Comparison of ENCODE assay signal across 24 cellular contexts in genomic region chr1:16120411-16120810, GRCh38. TPM values are rescaled to one million over a fixed set of nuclear protein-coding genes. Genes with fewer than 3 reads are reported as not detected.
DNase-seq lines count a peak whose midpoint lies in the region; ATAC-seq and TF ChIP-seq lines count a peak whose summit lies in the region.
"Had no signal": no experiment of that assay in that cellular context is flagged by ENCODE, and none has a peak within 500 bp of the region (broad histone marks: within the 10 kb centered on the region; RNA-seq: fewer than 3 reads in every experiment).

No MANE protein-coding gene starts in this region.

- no peak overlapping the region for H2AFZ ChIP-seq in H9 (ENCODE audit: low read length)
- H2AFZ ChIP-seq: GM23248 had no signal

- TF ChIP-seq POLR2A in esophagus muscularis mucosa (IDR thresholded peaks at IDR 0.05; ENCODE audit: low read depth) (no peak), ovary (IDR thresholded peaks at IDR 0.05) (no peak)

- no peak overlapping the region for H2BK20ac ChIP-seq in H9 (ENCODE audit: low read depth, low read length, poor library complexity, severe bottlenecking)

- no peak overlapping the region for H2BK12ac ChIP-seq in H9 (ENCODE audit: insufficient read length, low read depth, low read length)

- H3K9me3 ChIP-seq in H9 (ENCODE audit: control insufficient read depth, low read depth, low read length) (no peaks in the 10 kb centered on the region), Panc1 (ENCODE audit: control insufficient read depth, insufficient read depth, low read depth, low read length) (no peaks in the 10 kb centered on the region), esophagus muscularis mucosa (no peaks in the 10 kb centered on the region), ovary (no peaks in the 10 kb centered on the region)
- H3K9me3 ChIP-seq: testis had no signal

- H2BK5ac ChIP-seq in H9 (ENCODE audit: insufficient read length, low read length) (no peak overlapping the region), mesendoderm (ENCODE audit: low read length) (no peak overlapping the region)

- H3K4me1 ChIP-seq in H9 (ENCODE audit: insufficient read depth, low read length), result peaks cover 10% of the 10 kb centered on the region; the same call in 1 of the 2 replicates
- peaks cover 64% of the 10 kb centered on the region for H3K4me1 ChIP-seq in Panc1 (ENCODE audit: control insufficient read depth, insufficient read depth, low read length)
- H3K4me1 ChIP-seq in mesendoderm (ENCODE audit: control insufficient read depth, low read depth, low read length), result peaks cover 13% of the 10 kb centered on the region
- H3K4me1 ChIP-seq in esophagus muscularis mucosa, result peaks cover 0 to 12% (median 5%) of the 10 kb centered on the region in 4 donors
- no peaks in the 10 kb centered on the region for H3K4me1 ChIP-seq in ovary (ENCODE audit: insufficient read depth)
- H3K4me1 ChIP-seq: testis had no signal

- H2BK120ac ChIP-seq in H9 (ENCODE audit: low read depth, low read length, poor library complexity, severe bottlenecking), result no peak overlapping the region
- no peak overlapping the region for H2BK120ac ChIP-seq in mesendoderm (ENCODE audit: low read depth, low read length)

- no peak overlapping the region for H3K14ac ChIP-seq in H9 (ENCODE audit: insufficient read depth, low read length)

- intact Hi-C loops in Panc1 (cut with micrococcal nuclease; ENCODE audit: unreplicated experiment) (loop anchor here (10.0 kb wide), 1 partner anchor 64 kb away; no protein-coding TSS in a partner anchor), esophagus muscularis mucosa (cut with DNase I) (no loop called here), ovary (cut with DNase I) (no loop called here)

- peaks cover 4% of the 10 kb centered on the region; the same call in 1 of the 2 replicates for H3K36me3 ChIP-seq in Panc1 (ENCODE audit: control insufficient read depth, insufficient read depth, low read length)
- H3K36me3 ChIP-seq in mesendoderm (ENCODE audit: control insufficient read depth, insufficient read depth, low read length), result peaks cover 10% of the 10 kb centered on the region
- H3K36me3 ChIP-seq in esophagus muscularis mucosa, result peaks cover 4 to 29% (median 16%) of the 10 kb centered on the region in 4 donors
- H3K36me3 ChIP-seq in ovary, result no peaks in the 10 kb centered on the region
- H3K36me3 ChIP-seq: WERI-Rb-1 had no signal

- H3K79me2 ChIP-seq in H9 (ENCODE audit: insufficient read depth, low read length), result no peaks in the 10 kb centered on the region
- H3K79me2 ChIP-seq in mesendoderm (ENCODE audit: control insufficient read depth, insufficient read depth, low read length), result no peaks in the 10 kb centered on the region

- H4K20me1 ChIP-seq in H9 (ENCODE audit: control insufficient read depth, insufficient read depth, insufficient read length), result no peaks in the 10 kb centered on the region

- no peak overlapping the region for H3K56ac ChIP-seq in H9 (ENCODE audit: insufficient read length, low read depth, low read length)
- H3K56ac ChIP-seq in mesendoderm (ENCODE audit: low read length), result peak overlapping the region; percentile 6

- H3K9me3 Mint-ChIP-seq in H9, result no peaks in the 10 kb centered on the region; a peak in 1 of 5 replicates
- H3K9me3 Mint-ChIP-seq: activated CD4-positive, alpha-beta T cell treated with anti-CD3 and anti-CD28 coated beads, Interleukin-2, amount 10 ng/mL, durations not matched to agents 24 days and 14 days; activated naive CD8-positive, alpha-beta T cell treated with anti-CD3 and anti-CD28 coated beads, Interleukin-2, amount 50 U/mL, for 24 hours; activated T-cell treated with anti-CD3 and anti-CD28 coated beads, Interleukin-2, amount 50 U/mL, for 24 hours; CD4-positive, alpha-beta memory T cell; memory B cell had no signal

- ATAC-seq in Panc1, result peak; percentile 26
- ATAC-seq in HG02870 (IDR thresholded peaks at IDR 0.05; ENCODE audit: unreplicated experiment), result no peak
- no peak for ATAC-seq in HG02938 (IDR thresholded peaks at IDR 0.05; ENCODE audit: unreplicated experiment)
- ATAC-seq: activated naive CD8-positive, alpha-beta T cell treated with anti-CD3 and anti-CD28 coated beads, Interleukin-2, amount 50 U/mL, for 24 hours; stimulated activated naive CD8-positive, alpha-beta T cell treated with anti-CD3 and anti-CD28 coated beads, Interleukin-15, Interleukin-2, amounts not matched to agents 100 U/mL and 50 U/mL, for 24 hours had no signal

- CTCF ChIA-PET in Panc1 (lab: Charles Lee), result interaction anchor here (1.0 to 2.7 kb wide), 3 partner anchors 38 to 41 kb away, joined by 3 to 11 read pairs (median 4); no protein-coding TSS in a partner anchor

- H3K9ac ChIP-seq in H9 (ENCODE audit: extremely low read depth, insufficient read length, low read length), result no peak overlapping the region
- H3K9ac ChIP-seq in mesendoderm (ENCODE audit: low read length), result no peak overlapping the region
- H3K9ac ChIP-seq: GM23248, KMS-11 had no signal

- H4K8ac ChIP-seq in H9 (replicated peaks; ENCODE audit: insufficient read length, low read depth, low read length) (no peak overlapping the region), mesendoderm (ENCODE audit: low read depth, low read length) (no peak overlapping the region)

- H3K4me2 ChIP-seq in H9 (ENCODE audit: insufficient read depth, insufficient read length, low read length) (no peak overlapping the region), mesendoderm (ENCODE audit: low read length) (no peak overlapping the region)
- H3K4me2 ChIP-seq: KMS-11 had no signal

- H3K18ac ChIP-seq in H9 (ENCODE audit: insufficient read length, low read depth, low read length) (no peak overlapping the region), mesendoderm (ENCODE audit: low read length) (no peak overlapping the region)

- no peaks in the 10 kb centered on the region for H3K79me1 ChIP-seq in H9 (ENCODE audit: insufficient read depth, low read depth, low read length, poor library complexity, severe bottlenecking)
- no peaks in the 10 kb centered on the region for H3K79me1 ChIP-seq in mesendoderm (ENCODE audit: low read length)

- in situ Hi-C loops in Panc1 (cut with HindIII; ENCODE audit: low pct_unique_long_range_greater_than_20kb, low sequenced_read_pairs), result no loop called here

- no TSS peak for BruUV-seq in Panc1 (replicated peaks; lab: Mats Ljungman, UMichigan)

- no peak overlapping the region for H3T11ph ChIP-seq in H9 (ENCODE audit: low read length)

- POLR2A ChIA-PET in Panc1 (lab: Charles Lee), result interaction anchor here (0.7 kb wide), 1 partner anchor 40 kb away, joined by 6 read pairs; no protein-coding TSS in a partner anchor

- H3K4me3 ChIP-seq in Panc1 (ENCODE audit: low read depth in 2 of 2, low read length in 2 of 2) (no peak overlapping the region), mesendoderm (ENCODE audit: low read length) (no peak overlapping the region), esophagus muscularis mucosa (no peak overlapping the region), ovary (no peak overlapping the region)
- H3K4me3 ChIP-seq: GM23248, testis had no signal

- H3K4me3 Mint-ChIP-seq in H9, result no peak overlapping the region
- H3K4me3 Mint-ChIP-seq: activated CD4-positive, alpha-beta T cell treated with anti-CD3 and anti-CD28 coated beads, Interleukin-2, amount 10 ng/mL, durations not matched to agents 24 days and 14 days; activated naive CD8-positive, alpha-beta T cell treated with anti-CD3 and anti-CD28 coated beads, Interleukin-2, amount 50 U/mL, for 24 hours; activated T-cell treated with anti-CD3 and anti-CD28 coated beads, Interleukin-2, amount 50 U/mL, for 24 hours; CD4-positive, alpha-beta memory T cell; memory B cell had no signal

- WGBS in H9 (ENCODE audit: extremely low coverage, insufficient read length, low lambda C conversion rate), result no CpG with 5 or more reads among the region's 1 CpG
- no CpG with 5 or more reads among the region's 1 CpG for WGBS in mesendoderm (ENCODE audit: extremely low coverage, insufficient coverage, low lambda C conversion rate)
- WGBS in esophagus muscularis mucosa, result 100% methylated on average over 1 of the region's 1 CpG
- WGBS in ovary, 3 donors, result 92 to 100% (median 93%) methylated on average over 1 of the region's 1 CpG

- H2BK15ac ChIP-seq in H9 (ENCODE audit: low read depth, low read length) (no peak overlapping the region), mesendoderm (replicated peaks; ENCODE audit: low read depth) (no peak overlapping the region)

- no peak for TF ChIP-seq CTCF in H9 (conservative IDR thresholded peaks at IDR 0.05)
- TF ChIP-seq CTCF in Panc1 (IDR thresholded peaks at IDR 0.05), result no peak
- TF ChIP-seq CTCF in esophagus muscularis mucosa (IDR thresholded peaks at IDR 0.05), result no peak
- no peak for TF ChIP-seq CTCF in ovary (IDR thresholded peaks at IDR 0.05)

- TF ChIP-seq EP300 in esophagus muscularis mucosa (IDR thresholded peaks at IDR 0.05), result no peak
- no peak for TF ChIP-seq EP300 in ovary (IDR thresholded peaks at IDR 0.05)

- H3K27me3 Mint-ChIP-seq in H9 (ENCODE audit: low read depth), result peaks cover 2% of the 10 kb centered on the region; the same call in 1 of the 2 replicates
- H3K27me3 Mint-ChIP-seq: activated CD4-positive, alpha-beta T cell treated with anti-CD3 and anti-CD28 coated beads, Interleukin-2, amount 10 ng/mL, durations not matched to agents 24 days and 14 days; activated T-cell treated with anti-CD3 and anti-CD28 coated beads, Interleukin-2, amount 50 U/mL, for 24 hours had no signal

- H3K23ac ChIP-seq in H9 (ENCODE audit: insufficient read length, low read depth, low read length), result no peak overlapping the region
- H3K23ac ChIP-seq in mesendoderm (ENCODE audit: low read length), result no peak overlapping the region

- H4K91ac ChIP-seq in H9 (ENCODE audit: insufficient read length, low read depth, low read length), result no peak overlapping the region

- peaks cover 76 to 81% of the 10 kb centered on the region in 2 experiments for H3K4me1 Mint-ChIP-seq in H9

- H3K27me3 ChIP-seq in H9 (ENCODE audit: insufficient read depth, low read length), result no peaks in the 10 kb centered on the region
- no peaks in the 10 kb centered on the region for H3K27me3 ChIP-seq in Panc1 (ENCODE audit: control insufficient read depth, insufficient read depth, low read length)
- no peaks in the 10 kb centered on the region for H3K27me3 ChIP-seq in mesendoderm (ENCODE audit: insufficient read depth, low read length, poor library complexity)
- no peaks in the 10 kb centered on the region for H3K27me3 ChIP-seq in esophagus muscularis mucosa
- H3K27me3 ChIP-seq in ovary, result no peaks in the 10 kb centered on the region
- H3K27me3 ChIP-seq: testis had no signal

- H3K27ac ChIP-seq in H9 (ENCODE audit: insufficient read length, low read depth, low read length) (no peak overlapping the region), Panc1 (ENCODE audit: low read length) (peak overlapping the region; percentile 83), epithelial cell of prostate (peak overlapping the region; percentile 5), mesendoderm (ENCODE audit: low read depth, low read length) (peak overlapping the region; percentile 14), esophagus muscularis mucosa (replicated peaks in 1 of 4) (no peak overlapping the region), ovary (no peak overlapping the region)
- H3K27ac ChIP-seq: GM23248, KMS-11, testis, WERI-Rb-1 had no signal

- H3K23me2 ChIP-seq in H9 (ENCODE audit: insufficient read length, low read depth, low read length, poor library complexity, severe bottlenecking), result no peaks in the 10 kb centered on the region

- H3K36me3 Mint-ChIP-seq in H9 (ENCODE audit: insufficient read depth in 1 of 3, low read depth in 3 of 3), result peaks cover 13 to 24% (median 14%) of the 10 kb centered on the region in 3 experiments; a peak in 5 of 7 replicates
- H3K36me3 Mint-ChIP-seq: CD4-positive, alpha-beta memory T cell; memory B cell had no signal

- H2AK5ac ChIP-seq in H9 (ENCODE audit: insufficient read length, low read length) (no peak overlapping the region), mesendoderm (ENCODE audit: low read length) (peak overlapping the region; percentile 55)

- H4K5ac ChIP-seq in H9 (ENCODE audit: insufficient read length, low read depth, low read length) (no peak overlapping the region), mesendoderm (ENCODE audit: low read length) (no peak overlapping the region)

- H3K4ac ChIP-seq in H9 (ENCODE audit: low read depth, low read length) (no peak overlapping the region), mesendoderm (ENCODE audit: low read depth, low read length) (no peak overlapping the region)

- DNase-seq in H9 (peak; percentile 65), Panc1 (ENCODE audit: low read depth, low spot score) (no peak), epithelial cell of prostate (ENCODE audit: low read depth, low spot score) (no peak), mesendoderm (peak; percentile 76), esophagus muscularis mucosa (ENCODE audit: extremely low spot score) (no peak), ovary (no peak)
- DNase-seq: activated CD4-positive, alpha-beta T cell treated with anti-CD3 and anti-CD28 coated beads, Interleukin-2, amount 10 ng/mL, durations not matched to agents 24 days and 14 days; activated naive CD8-positive, alpha-beta T cell treated with anti-CD3 and anti-CD28 coated beads, Interleukin-2, amount 50 U/mL, for 24 hours; activated T-cell treated with anti-CD3 and anti-CD28 coated beads, Interleukin-2, amount 50 U/mL, for 24 hours; CD4-positive, alpha-beta memory T cell; dermis blood vessel endothelial cell; glutamatergic neuron; NCI-H2107; stimulated activated naive CD8-positive, alpha-beta T cell treated with anti-CD3 and anti-CD28 coated beads, Interleukin-15, Interleukin-2, amounts not matched to agents 100 U/mL and 50 U/mL, for 24 hours; testis; WERI-Rb-1 had no signal

- no peak overlapping the region for H3K27ac Mint-ChIP-seq in H9
- H3K27ac Mint-ChIP-seq: activated CD4-positive, alpha-beta T cell treated with anti-CD3 and anti-CD28 coated beads, Interleukin-2, amount 10 ng/mL, durations not matched to agents 24 days and 14 days; activated naive CD8-positive, alpha-beta T cell treated with anti-CD3 and anti-CD28 coated beads, Interleukin-2, amount 50 U/mL, for 24 hours; activated T-cell treated with anti-CD3 and anti-CD28 coated beads, Interleukin-2, amount 50 U/mL, for 24 hours; CD4-positive, alpha-beta memory T cell; memory B cell had no signal

RNA-seq across cellular contexts. Expression of gene EPHA2, which starts 35.5 kb away (rescaled TPM):
- total RNA-seq in H9 (2021), result 32.8 and 33.1 TPM in 2 replicates
- 263 TPM for total RNA-seq in Panc1 (2021; ENCODE audit: unreplicated experiment)
- 254 TPM for polyA plus RNA-seq in Panc1 (2012; ENCODE audit: insufficient read length)
- polyA plus RNA-seq in mesendoderm (2013, experiment 1 of 2), result 78.4 TPM
- 74.3 TPM for polyA plus RNA-seq in mesendoderm (2013, experiment 2 of 2)
- 10 to 100 TPM in 2 of 4 donors, 1 to 10 TPM in 2; 5.8 to 15.7 (median 11.3) TPM for total RNA-seq in esophagus muscularis mucosa
- 10 to 100 TPM in 3 of 7 donors, 1 to 10 TPM in 4; 3.9 to 40.7 (median 8.8) TPM for total RNA-seq in ovary
- 1 to 10 TPM; 3.8 to 6.1 TPM for polyA plus RNA-seq in ovary
- total RNA-seq: activated CD4-positive, alpha-beta T cell treated with anti-CD3 and anti-CD28 coated beads, Interleukin-2, amount 10 ng/mL, durations not matched to agents 24 days and 14 days; CD4-positive, alpha-beta memory T cell had no signal
- polyA plus RNA-seq: CD4-positive, alpha-beta memory T cell had no signal

RNA-seq across cellular contexts. Expression of gene FAM131C, which starts 47.0 kb away (rescaled TPM):
- total RNA-seq in H9 (2021) (0.48 and 0.61 TPM in 2 replicates), Panc1 (2021; ENCODE audit: unreplicated experiment) (3.4 TPM), esophagus muscularis mucosa (under 1 TPM in 2 of 4 donors, not detected in 2; 0.33 to 0.39 TPM), ovary (1 to 10 TPM in 1 of 7 donors, under 1 TPM in 5, not detected in 1; 0.20 to 1.3 (median 0.42) TPM)
- polyA plus RNA-seq in Panc1 (2012; ENCODE audit: insufficient read length), result 6.9 TPM
- polyA plus RNA-seq in mesendoderm (2013, experiment 1 of 2), result 0.25 TPM
- 0.20 TPM for polyA plus RNA-seq in mesendoderm (2013, experiment 2 of 2)
- polyA plus RNA-seq in ovary, result under 1 TPM; 0.10 to 0.16 TPM
- total RNA-seq: CD4-positive, alpha-beta memory T cell; dermis blood vessel endothelial cell; myocyte; OCI-LY7; skeletal muscle tissue had no signal

Comparison
In these comparisons a context has a peak if more than half of its experiments do, and no peak if none do; other contexts are left out.
1. DNase-seq: peak in H9 (single experiment) and mesendoderm (single experiment); none in Panc1 (single experiment), epithelial cell of prostate (single experiment), esophagus muscularis mucosa (single experiment) and ovary (0 of 5).
2. H3K27ac ChIP-seq: peak in Panc1 (single experiment), epithelial cell of prostate (single experiment) and mesendoderm (single experiment); none in H9 (single experiment), esophagus muscularis mucosa (0 of 4) and ovary (0 of 2).